ENCODE assay signal across 13 cellular contexts in the genomic region with DNA sequence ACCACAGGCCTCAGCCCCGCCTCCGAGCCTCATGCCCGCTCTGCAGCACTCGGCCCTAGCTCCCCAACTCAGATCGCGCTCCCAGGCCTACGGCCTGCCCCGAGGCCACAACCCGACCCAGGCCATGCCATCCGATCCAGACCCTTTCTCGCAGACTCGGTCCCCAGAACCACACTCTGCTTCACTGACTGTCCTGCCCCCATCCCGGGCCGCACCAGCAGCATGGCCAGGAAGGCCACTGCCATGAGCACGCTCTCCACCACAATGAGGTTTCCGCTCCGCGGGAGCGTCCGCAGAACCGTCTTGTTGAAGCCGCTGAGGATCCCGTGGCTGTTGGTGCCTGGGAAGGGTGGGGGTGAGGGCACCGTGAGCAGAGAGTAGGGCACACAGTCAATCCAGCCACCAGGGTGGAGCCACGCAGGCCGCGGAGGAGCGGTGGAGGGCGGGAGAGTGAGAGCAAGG. TPM values are rescaled to one million over a fixed set of nuclear protein-coding genes. Genes with fewer than 3 reads are reported as not detected.
DNase-seq lines count a peak whose midpoint lies in the region; ATAC-seq and TF ChIP-seq lines count a peak whose summit lies in the region.
"Had no signal": no experiment of that assay in that cellular context is flagged by ENCODE, and none has a peak within 500 bp of the region (broad histone marks: within the 10 kb centered on the region; RNA-seq: fewer than 3 reads in every experiment).

No MANE protein-coding gene starts in this region.

- no peak overlapping the region for H3K18ac ChIP-seq in mesenchymal stem cell (ENCODE audit: low read depth in 1 of 2, low read length in 2 of 2)

- H3K79me1 ChIP-seq in mesenchymal stem cell (replicated peaks; ENCODE audit: low read length, poor library complexity, severe bottlenecking) = no peaks in the 10 kb centered on the region

- H3K27me3 ChIP-seq in mesenchymal stem cell (ENCODE audit: control insufficient read depth in 1 of 2, insufficient read depth in 1 of 2, low read length in 2 of 2) = no peaks in the 10 kb centered on the region

- no peak overlapping the region for H3K14ac ChIP-seq in mesenchymal stem cell (ENCODE audit: low read length in 2 of 2)

- no peak overlapping the region for H3K4me3 ChIP-seq in mesenchymal stem cell (ENCODE audit: insufficient read depth in 1 of 2, low read depth in 1 of 2, low read length in 2 of 2)
- H3K4me3 ChIP-seq: lung had no signal

- no peak overlapping the region for H3K23ac ChIP-seq in mesenchymal stem cell (ENCODE audit: low read length in 2 of 2)

- TF ChIP-seq CTCF in WTC11 (IDR thresholded peaks at IDR 0.05) = no peak

- no peaks in the 10 kb centered on the region for H3K9me3 Mint-ChIP-seq in stimulated activated naive CD8-positive, alpha-beta T cell treated with anti-CD3 and anti-CD28 coated beads, Interleukin-15, amount 100 ng/mL, for 72 hours
- H3K9me3 Mint-ChIP-seq in WTC11 = no peaks in the 10 kb centered on the region
- H3K9me3 Mint-ChIP-seq: activated T-cell treated with anti-CD3 and anti-CD28 coated beads, Interleukin-2, amount 50 U/mL, for 24 hours had no signal

- H3K9ac ChIP-seq in mesenchymal stem cell (ENCODE audit: low read length) = no peak overlapping the region

- H3K27me3 Mint-ChIP-seq in stimulated activated naive CD8-positive, alpha-beta T cell treated with anti-CD3 and anti-CD28 coated beads, Interleukin-15, amount 100 ng/mL, for 72 hours = peaks cover 9% of the 10 kb centered on the region
- peaks cover 5% of the 10 kb centered on the region for H3K27me3 Mint-ChIP-seq in WTC11 (ENCODE audit: low read depth)
- H3K27me3 Mint-ChIP-seq: activated T-cell treated with anti-CD3 and anti-CD28 coated beads, Interleukin-2, amount 50 U/mL, for 24 hours had no signal

- POLR2A ChIA-PET in WTC11 (lab: Charles Lee) = no interaction called here

- no peak for DNase-seq in stimulated activated naive CD8-positive, alpha-beta T cell treated with anti-CD3 and anti-CD28 coated beads, Interleukin-15, amount 100 ng/mL, for 72 hours
- no peak for DNase-seq in stimulated activated naive CD8-positive, alpha-beta T cell treated with anti-CD3 and anti-CD28 coated beads, Interleukin-15, Interleukin-2, amounts not matched to agents 100 U/mL and 50 U/mL, for 24 hours
- no peak for DNase-seq in WTC11 (ENCODE audit: low spot score)
- DNase-seq in mesenchymal stem cell = no peak
- no peak for DNase-seq in effector CD4-positive, alpha-beta T cell
- DNase-seq in NCI-H2029 treated with DMSO at 0.1 percent for 48 hours (lab: John Stamatoyannopoulos, UW) = no peak
- no peak for DNase-seq in stimulated activated CD4-positive, alpha-beta T cell treated with anti-CD3 and anti-CD28 coated beads, Interleukin-15, amount 100 ng/mL, for 24 hours
- DNase-seq in ecto neural progenitor cell (ENCODE audit: low spot score) = no peak
- DNase-seq: amniotic stem cell, NCI-H345 had no signal

- no peak overlapping the region for H2BK15ac ChIP-seq in mesenchymal stem cell (ENCODE audit: low read depth, poor library complexity, severe bottlenecking)

- no peak overlapping the region for H3K4me3 Mint-ChIP-seq in stimulated activated naive CD8-positive, alpha-beta T cell treated with anti-CD3 and anti-CD28 coated beads, Interleukin-15, amount 100 ng/mL, for 72 hours
- peak overlapping the region; percentile 75; the same call in 1 of the 2 replicates for H3K4me3 Mint-ChIP-seq in WTC11
- H3K4me3 Mint-ChIP-seq: activated T-cell treated with anti-CD3 and anti-CD28 coated beads, Interleukin-2, amount 50 U/mL, for 24 hours had no signal

- H3K4me2 ChIP-seq in mesenchymal stem cell (ENCODE audit: low read length, poor library complexity, severe bottlenecking) = no peak overlapping the region

- H3K9me3 ChIP-seq in mesenchymal stem cell (ENCODE audit: control insufficient read depth, low read length) = no peaks in the 10 kb centered on the region

- CTCF ChIA-PET in WTC11 (lab: Charles Lee) = interaction anchor here (0.7 to 2.1 kb wide), 10 partner anchors 13 to 368 kb away, joined by 3 to 17 read pairs (median 5); a partner anchor contains a TSS

- peak overlapping the region; percentile 43 for H4K91ac ChIP-seq in mesenchymal stem cell (ENCODE audit: low read length)

- no peak overlapping the region for H2BK12ac ChIP-seq in mesenchymal stem cell (ENCODE audit: low read length in 2 of 2)

- no peak overlapping the region for H3K27ac Mint-ChIP-seq in stimulated activated naive CD8-positive, alpha-beta T cell treated with anti-CD3 and anti-CD28 coated beads, Interleukin-15, amount 100 ng/mL, for 72 hours
- H3K27ac Mint-ChIP-seq in WTC11 = peak overlapping the region; percentile 67; the same call in 1 of the 2 replicates
- H3K27ac Mint-ChIP-seq: activated T-cell treated with anti-CD3 and anti-CD28 coated beads, Interleukin-2, amount 50 U/mL, for 24 hours had no signal

- peaks cover 0 to 30% of the 10 kb centered on the region in 2 experiments for H3K36me3 ChIP-seq in mesenchymal stem cell (ENCODE audit: control insufficient read depth in 1 of 2, insufficient read depth in 2 of 2, low read depth in 1 of 2, low read length in 2 of 2)

- H3K4ac ChIP-seq in mesenchymal stem cell (ENCODE audit: low read depth in 1 of 2, low read length in 2 of 2) = no peak overlapping the region

- H3K36me3 Mint-ChIP-seq in WTC11 = peaks cover 2% of the 10 kb centered on the region

- H2BK120ac ChIP-seq in mesenchymal stem cell (ENCODE audit: low read depth, low read length) = no peak overlapping the region

- 97% methylated on average over 25 of the region's 29 CpGs for WGBS in mesenchymal stem cell

- H3K4me1 Mint-ChIP-seq in stimulated activated naive CD8-positive, alpha-beta T cell treated with anti-CD3 and anti-CD28 coated beads, Interleukin-15, amount 100 ng/mL, for 72 hours = peaks cover 40% of the 10 kb centered on the region
- peaks cover 19% of the 10 kb centered on the region for H3K4me1 Mint-ChIP-seq in WTC11

- no peak overlapping the region for H3K27ac ChIP-seq in mesenchymal stem cell (ENCODE audit: low read length, poor library complexity, severe bottlenecking)

- no peak overlapping the region for H4K8ac ChIP-seq in mesenchymal stem cell (ENCODE audit: low read length)

- ATAC-seq in stimulated activated naive CD8-positive, alpha-beta T cell treated with anti-CD3 and anti-CD28 coated beads, Interleukin-15, amount 100 ng/mL, for 72 hours = peak; percentile 39
- ATAC-seq in stimulated activated naive CD8-positive, alpha-beta T cell treated with anti-CD3 and anti-CD28 coated beads, Interleukin-15, Interleukin-2, amounts not matched to agents 100 U/mL and 50 U/mL, for 24 hours = no peak
- peak; percentile 3; the same call in 1 of the 2 replicates for ATAC-seq in WTC11

- no peak overlapping the region for H2BK5ac ChIP-seq in mesenchymal stem cell (ENCODE audit: low read depth, low read length, poor library complexity, severe bottlenecking)

- H3K4me1 ChIP-seq in mesenchymal stem cell (ENCODE audit: control insufficient read depth, insufficient read depth, low read depth, low read length) = peaks cover 3% of the 10 kb centered on the region

- no peak overlapping the region for H2AFZ ChIP-seq in mesenchymal stem cell (ENCODE audit: low read depth, low read length)

- H2AK5ac ChIP-seq in mesenchymal stem cell (ENCODE audit: low read length, severe bottlenecking) = no peak overlapping the region

TF ChIP-seq in WTC11, 78 proteins besides CTCF, POLR2A, EP300 and RAD21:
- TF ChIP-seq, protein P1, sequence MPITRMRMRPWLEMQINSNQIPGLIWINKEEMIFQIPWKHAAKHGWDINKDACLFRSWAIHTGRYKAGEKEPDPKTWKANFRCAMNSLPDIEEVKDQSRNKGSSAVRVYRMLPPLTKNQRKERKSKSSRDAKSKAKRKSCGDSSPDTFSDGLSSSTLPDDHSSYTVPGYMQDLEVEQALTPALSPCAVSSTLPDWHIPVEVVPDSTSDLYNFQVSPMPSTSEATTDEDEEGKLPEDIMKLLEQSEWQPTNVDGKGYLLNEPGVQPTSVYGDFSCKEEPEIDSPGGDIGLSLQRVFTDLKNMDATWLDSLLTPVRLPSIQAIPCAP (CRISPR knock-in tag; IDR thresholded peaks at IDR 0.05) = no peak
- TF ChIP-seq ZNF121 (CRISPR knock-in tag; IDR thresholded peaks at IDR 0.05) = no peak
- no peak for TF ChIP-seq ZBTB21 (CRISPR knock-in tag; IDR thresholded peaks at IDR 0.05; ENCODE audit: borderline replicate concordance)

RNA-seq across cellular contexts. Expression of a gene that starts 6.4 kb away (rescaled TPM):
- 27.7 to 29.7 TPM (median 27.9 TPM) in 3 replicates for total RNA-seq in WTC11 (2021)
- polyA plus RNA-seq in mesenchymal stem cell (2013, experiment 1 of 2) = 12.1 TPM
- polyA plus RNA-seq in mesenchymal stem cell (2013, experiment 2 of 2) = 11.5 TPM

RNA-seq across cellular contexts. Expression of a gene that starts 12.6 kb away (rescaled TPM):
- 0.30 to 0.53 TPM (median 0.46 TPM) in 3 replicates for total RNA-seq in WTC11 (2021)
- polyA plus RNA-seq in mesenchymal stem cell (2013, experiment 1 of 2) = 22.4 TPM
- 22.5 TPM for polyA plus RNA-seq in mesenchymal stem cell (2013, experiment 2 of 2)
- polyA plus RNA-seq: neural cell had no signal

RNA-seq across cellular contexts. Expression of a gene that starts 33.0 kb away (rescaled TPM):
- total RNA-seq in WTC11 (2021) = 221 to 247 TPM (median 240 TPM) in 3 replicates
- polyA plus RNA-seq in mesenchymal stem cell (2013, experiment 1 of 2) = 104 TPM
- polyA plus RNA-seq in mesenchymal stem cell (2013, experiment 2 of 2) = 106 TPM

RNA-seq across cellular contexts. Expression of a gene that starts 41.3 kb away (rescaled TPM):
- 50.7 to 51.7 TPM (median 51.1 TPM) in 3 replicates for total RNA-seq in WTC11 (2021)
- 84.2 TPM for polyA plus RNA-seq in mesenchymal stem cell (2013, experiment 1 of 2)
- polyA plus RNA-seq in mesenchymal stem cell (2013, experiment 2 of 2) = 79.4 TPM
